ENCODE assay signal across 18 cellular contexts in genomic region chr3:123813876-123814275, GRCh38.
DNase-seq lines count a peak whose midpoint lies in the region; ATAC-seq and TF ChIP-seq lines count a peak whose summit lies in the region.
"Had no signal": no experiment of that assay in that cellular context is flagged by ENCODE, and none has a peak within 500 bp of the region (broad histone marks: within the 10 kb centered on the region; RNA-seq: fewer than 3 reads in every experiment).

No MANE protein-coding gene starts in this region.

- DNase-seq in AG20443 (ENCODE audit: low spot score) = peak; percentile 63
- DNase-seq in HUDEP-2 (lab: John Stamatoyannopoulos, UW; ENCODE audit: unreplicated experiment in 76 of 76) = peak in 46 of 76 experiments; percentile 1 to 82 (median 41)
- peak; percentile 64 for DNase-seq in astrocyte of the spinal cord (ENCODE audit: low read depth, low spot score)
- peak; percentile 49 for DNase-seq in kidney tubule cell (ENCODE audit: low spot score)
- DNase-seq in T-cell = no peak
- no peak for DNase-seq in activated CD8-positive, alpha-beta T cell treated with anti-CD3 and anti-CD28 coated beads for 36 hours
- DNase-seq in endothelial cell (ENCODE audit: low spot score) = no peak
- DNase-seq in stimulated activated CD4-positive, alpha-beta T cell treated with anti-CD3 and anti-CD28 coated beads, Interleukin-4, amount 100 ng/mL, for 4 hours = no peak
- DNase-seq: activated CD4-positive, alpha-beta T cell treated with anti-CD3 and anti-CD28 coated beads for 4 hours; activated gamma-delta T cell treated with Interleukin-2 at 50 U/mL for 16 hours; anterior cingulate cortex; DND-41; MM.1S; NCI-H1694; NCI-H446 treated with DMSO at 0.1 percent for 48 hours; right lobe of liver; stimulated activated CD4-positive, alpha-beta T cell treated with anti-CD3 and anti-CD28 coated beads, Interleukin-2, amount 100 ng/mL, for 48 hours; substantia nigra had no signal

- POLR2A ChIA-PET in T-cell (lab: Charles Lee) = no interaction called here
- POLR2A ChIA-PET in activated CD8-positive, alpha-beta T cell treated with anti-CD3 and anti-CD28 coated beads for 36 hours (lab: Charles Lee) = interaction anchor here (1.0 kb wide), 1 partner anchor 14 kb away, joined by 3 read pairs; no protein-coding TSS in a partner anchor

- H3K27ac Mint-ChIP-seq in T-cell (no peak overlapping the region), endothelial cell (ENCODE audit: unreplicated experiment) (no peak overlapping the region)
- no peak overlapping the region for H3K27ac Mint-ChIP-seq in activated CD8-positive, alpha-beta T cell treated with anti-CD3 and anti-CD28 coated beads for 36 hours

- no peak for TF ChIP-seq CTCF in astrocyte of the spinal cord (IDR thresholded peaks at IDR 0.05; ENCODE audit: low read depth, low read length)
- TF ChIP-seq CTCF in activated CD8-positive, alpha-beta T cell treated with anti-CD3 and anti-CD28 coated beads for 36 hours (IDR thresholded peaks at IDR 0.05) = no peak
- TF ChIP-seq CTCF in endothelial cell (IDR thresholded peaks at IDR 0.05; ENCODE audit: unreplicated experiment) = no peak

- ATAC-seq in T-cell (replicated peaks in 1 of 4) = no peak
- ATAC-seq in activated CD8-positive, alpha-beta T cell treated with anti-CD3 and anti-CD28 coated beads for 36 hours = no peak
- ATAC-seq: right lobe of liver had no signal

- CTCF ChIA-PET in T-cell (lab: Charles Lee) = no interaction called here
- CTCF ChIA-PET in activated CD8-positive, alpha-beta T cell treated with anti-CD3 and anti-CD28 coated beads for 36 hours (lab: Charles Lee) = no interaction called here

- H3K4me3 Mint-ChIP-seq in T-cell (no peak overlapping the region), endothelial cell (ENCODE audit: unreplicated experiment) (no peak overlapping the region)
- no peak overlapping the region for H3K4me3 Mint-ChIP-seq in activated CD8-positive, alpha-beta T cell treated with anti-CD3 and anti-CD28 coated beads for 36 hours

- H3K9me3 Mint-ChIP-seq in T-cell = no peaks in the 10 kb centered on the region
- H3K9me3 Mint-ChIP-seq in activated CD8-positive, alpha-beta T cell treated with anti-CD3 and anti-CD28 coated beads for 36 hours = no peaks in the 10 kb centered on the region
- H3K9me3 Mint-ChIP-seq in endothelial cell (ENCODE audit: unreplicated experiment) = no peaks in the 10 kb centered on the region

- H3K4me1 Mint-ChIP-seq in T-cell (no peaks in the 10 kb centered on the region), endothelial cell (ENCODE audit: unreplicated experiment) (peaks cover 9% of the 10 kb centered on the region)
- no peaks in the 10 kb centered on the region for H3K4me1 Mint-ChIP-seq in activated CD8-positive, alpha-beta T cell treated with anti-CD3 and anti-CD28 coated beads for 36 hours (ENCODE audit: low read depth)

- peaks cover 0 to 5% of the 10 kb centered on the region in 2 donors for H3K27me3 Mint-ChIP-seq in T-cell
- H3K27me3 Mint-ChIP-seq in activated CD8-positive, alpha-beta T cell treated with anti-CD3 and anti-CD28 coated beads for 36 hours = no peaks in the 10 kb centered on the region
- H3K27me3 Mint-ChIP-seq in endothelial cell (ENCODE audit: unreplicated experiment) = no peaks in the 10 kb centered on the region

- no peak overlapping the region for H3K4me3 ChIP-seq in astrocyte of the spinal cord (ENCODE audit: low read depth, low read length)
- H3K4me3 ChIP-seq: right lobe of liver had no signal

- in situ Hi-C loops in astrocyte of the spinal cord (cut with HindIII; ENCODE audit: low sequenced_read_pairs) = no loop called here

- intact Hi-C loops in activated CD8-positive, alpha-beta T cell treated with anti-CD3 and anti-CD28 coated beads for 36 hours (cut with micrococcal nuclease) = no loop called here

- no peaks in the 10 kb centered on the region for H3K36me3 Mint-ChIP-seq in T-cell
- H3K36me3 Mint-ChIP-seq in activated CD8-positive, alpha-beta T cell treated with anti-CD3 and anti-CD28 coated beads for 36 hours (ENCODE audit: low read depth) = no peaks in the 10 kb centered on the region
- no peaks in the 10 kb centered on the region for H3K36me3 Mint-ChIP-seq in endothelial cell (ENCODE audit: low read depth, unreplicated experiment)

Comparison
In these comparisons a context has a peak if more than half of its experiments do, and no peak if none do; other contexts are left out.
1. DNase-seq: peak in AG20443 (single experiment), HUDEP-2 (46 of 76), astrocyte of the spinal cord (single experiment) and kidney tubule cell (single experiment); none in T-cell (0 of 34), activated CD8-positive, alpha-beta T cell treated with anti-CD3 and anti-CD28 coated beads for 36 hours (single experiment), endothelial cell (single experiment) and stimulated activated CD4-positive, alpha-beta T cell treated with anti-CD3 and anti-CD28 coated beads, Interleukin-4, amount 100 ng/mL, for 4 hours (0 of 2).